Comparison of ENCODE assay signal across 28 cellular contexts in genomic region chr4:108694423-108694822, GRCh38.
"Had no signal": no experiment of that assay in that cellular context is flagged by ENCODE, and none has a peak within 500 bp of the region (broad histone marks: within the 10 kb centered on the region; RNA-seq: fewer than 3 reads in every experiment).

No MANE protein-coding gene starts in this region.

- H3K9me3 ChIP-seq: ovary, psoas muscle, spleen, suprapubic skin, testis, tibial artery, transverse colon, upper lobe of right lung, uterus had no signal

- H3K4me2 ChIP-seq: neural progenitor cell, smooth muscle cell had no signal

- H2AFZ ChIP-seq: neural progenitor cell, parathyroid adenoma had no signal

- H3K9ac ChIP-seq: neural progenitor cell, parathyroid adenoma had no signal

- H3K4me3 ChIP-seq: neural progenitor cell, ovary, psoas muscle, skin epidermis, smooth muscle cell, spleen, suprapubic skin, testis, tibial artery, transverse colon, upper lobe of right lung, uterus had no signal

- DNase-seq: natural killer cell; occipital lobe; ovary; posterior cingulate gyrus; psoas muscle; right cardiac atrium; spleen; stimulated activated CD4-positive, alpha-beta T cell treated with anti-CD3 and anti-CD28 coated beads, Interleukin-12 subunit alpha, Interleukin-12 subunit beta, amount 100 ng/mL, for 4 hours; stimulated activated CD4-positive, alpha-beta T cell treated with anti-CD3 and anti-CD28 coated beads, Interleukin-1b, Interleukin-23, amount 100 ng/mL, for 48 hours; stimulated activated CD4-positive, alpha-beta T cell treated with anti-CD3 and anti-CD28 coated beads, Interleukin-4, amount 100 ng/mL, for 1 hour; stimulated activated CD4-positive, alpha-beta T cell treated with anti-CD3 and anti-CD28 coated beads, Interleukin-4, amount 100 ng/mL, for 4 hours; stimulated activated CD8-positive, alpha-beta memory T cell treated with anti-CD3 and anti-CD28 coated beads, Interleukin-4, amount 100 ng/mL, for 48 hours; stimulated activated naive CD4-positive, alpha-beta T cell; stimulated activated naive CD8-positive, alpha-beta T cell treated with anti-CD3 and anti-CD28 coated beads, Interleukin-15, amount 100 ng/mL, for 72 hours; stimulated activated naive CD8-positive, alpha-beta T cell treated with anti-CD3 and anti-CD28 coated beads, Interleukin-15, Interleukin-2, amounts not matched to agents 100 U/mL and 50 U/mL, for 24 hours; substantia nigra; testis; tibial artery; transverse colon; upper lobe of right lung; uterus had no signal

- H3K36me3 ChIP-seq: neural progenitor cell, ovary, spleen, suprapubic skin, tibial artery, transverse colon, upper lobe of right lung, uterus had no signal

- H3K4me1 ChIP-seq: neural progenitor cell, parathyroid adenoma, psoas muscle, spleen, suprapubic skin, testis, tibial artery, transverse colon, upper lobe of right lung, uterus had no signal

- ATAC-seq: natural killer cell; psoas muscle; right cardiac atrium; sciatic nerve; stimulated activated memory B cell treated with anti-CD40 and anti-IgM and Interleukin-4, amounts not matched to agents 10 μg/mL and 1 μg/mL and 100 μg/mL, for 72 hours; stimulated activated naive CD8-positive, alpha-beta T cell treated with anti-CD3 and anti-CD28 coated beads, Interleukin-15, amount 100 ng/mL, for 72 hours; stimulated activated naive CD8-positive, alpha-beta T cell treated with anti-CD3 and anti-CD28 coated beads, Interleukin-15, Interleukin-2, amounts not matched to agents 100 U/mL and 50 U/mL, for 24 hours; upper lobe of right lung had no signal

- H3K27ac ChIP-seq: neural progenitor cell, ovary, parathyroid adenoma, psoas muscle, skin epidermis, spleen, suprapubic skin, testis, tibial artery, transverse colon, upper lobe of right lung, uterus had no signal

- H3K27me3 ChIP-seq: neural progenitor cell, ovary, spleen, suprapubic skin, testis, tibial artery, transverse colon, upper lobe of right lung had no signal

- H3K79me2 ChIP-seq: parathyroid adenoma had no signal
